ENCODE assay signal across 9 cellular contexts in the genomic region with DNA sequence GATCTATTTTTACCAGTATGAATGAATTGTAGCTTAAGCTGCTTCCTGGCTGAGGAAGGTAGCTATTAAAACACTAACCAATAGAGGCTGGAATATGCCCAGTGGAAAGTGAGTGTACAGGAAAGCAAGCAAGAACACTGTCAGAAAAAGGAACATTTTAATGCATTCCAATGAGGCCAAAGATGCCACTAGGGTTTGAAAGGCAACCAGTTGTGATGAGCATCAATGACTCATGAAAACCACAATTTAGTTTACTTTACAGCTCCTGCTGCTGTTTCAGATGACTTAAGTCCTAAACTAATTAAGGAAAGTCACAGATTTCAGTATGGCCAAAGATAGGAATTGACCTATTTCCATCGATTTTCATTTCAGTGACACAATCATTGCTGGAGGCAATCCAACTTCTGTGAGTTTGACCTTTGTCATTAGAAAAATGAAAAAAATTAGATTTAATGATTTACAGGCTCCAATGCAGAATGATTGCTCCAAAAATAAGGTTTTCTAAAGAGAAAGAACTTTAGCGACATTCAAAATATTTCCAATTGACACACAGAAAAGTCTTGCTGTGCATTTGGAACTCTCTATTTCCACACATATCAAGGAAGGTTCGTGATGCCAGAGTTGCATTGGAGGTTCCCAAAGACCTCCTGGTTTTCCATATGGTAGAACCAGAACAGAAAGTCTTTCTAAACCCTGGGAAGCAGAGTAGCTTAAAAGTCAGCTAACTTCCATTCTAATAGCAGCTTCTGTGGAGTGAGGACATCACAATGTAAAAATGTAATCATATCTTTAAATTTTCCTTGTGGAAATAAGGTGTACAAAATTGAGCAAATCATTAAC.
DNase-seq lines count a peak whose midpoint lies in the region; FAIRE-seq and TF ChIP-seq lines count a peak whose summit lies in the region.
"Had no signal": no experiment of that assay in that cellular context is flagged by ENCODE, and none has a peak within 500 bp of the region (broad histone marks: within the 10 kb centered on the region; RNA-seq: fewer than 3 reads in every experiment).

No MANE protein-coding gene starts in this region.

- no peaks in the 10 kb centered on the region for H3K9me3 ChIP-seq in SJCRH30 (replicated peaks)

- H3K27ac ChIP-seq in SJCRH30 = no peak overlapping the region

- TF ChIP-seq POLR2A in H54 (IDR thresholded peaks at IDR 0.05; ENCODE audit: low read depth, low read length) = no peak

- H3K4me1 ChIP-seq in SJCRH30 = peaks cover 13% of the 10 kb centered on the region

- H3K27me3 ChIP-seq in SJCRH30 = no peaks in the 10 kb centered on the region

- no peak overlapping the region for H3K4me3 ChIP-seq in SJCRH30

- DNase-seq in H54 (ENCODE audit: insufficient read length, low spot score) (peak; percentile 23), SJCRH30 (peak; percentile 11 to 34), fibroblast of peridontal ligament (ENCODE audit: extremely low read depth) (peak; percentile 97), stromal cell of bone marrow (ENCODE audit: low read depth) (peak; percentile 97), NCI-H82 (lab: John Stamatoyannopoulos, UW) (no peak), hippocampal formation (lab: John Stamatoyannopoulos, UW) (no peak), DMS79 treated with DMSO at 0.1 percent for 48 hours (lab: John Stamatoyannopoulos, UW) (no peak)
- DNase-seq: activated effector memory CD4-positive, alpha-beta T cell treated with anti-CD3 and anti-CD28 coated beads, Interleukin-2, amount 50 U/mL, for 16 hours; Right ventricle myocardium superior had no signal

- H3K36me3 ChIP-seq in SJCRH30 = no peaks in the 10 kb centered on the region

- FAIRE-seq in H54 (lab: Jason Lieb, UNC) = peak; percentile 99

Comparison
In these comparisons a context has a peak if more than half of its experiments do, and no peak if none do; other contexts are left out.
1. DNase-seq: peak in H54 (single experiment), SJCRH30 (2 of 2), fibroblast of peridontal ligament (single experiment) and stromal cell of bone marrow (single experiment); none in NCI-H82 (single experiment), hippocampal formation (0 of 2) and DMS79 treated with DMSO at 0.1 percent for 48 hours (single experiment).